ENCODE assay signal across 16 cellular contexts in genomic region chr4:17763931-17764330, GRCh38. TPM values are rescaled to one million over a fixed set of nuclear protein-coding genes. Genes with fewer than 3 reads are reported as not detected.
"Had no signal": no experiment of that assay in that cellular context is flagged by ENCODE, and none has a peak within 500 bp of the region (broad histone marks: within the 10 kb centered on the region; RNA-seq: fewer than 3 reads in every experiment).

No MANE protein-coding gene starts in this region.

- H3K27ac ChIP-seq: esophagus squamous epithelium, left lung, right atrium auricular region, vagina had no signal

- DNase-seq: activated CD4-positive, alpha-beta T cell treated with anti-CD3 and anti-CD28 coated beads for 36 hours; activated CD4-positive, alpha-beta T cell treated with anti-CD3 and anti-CD28 coated beads, Interleukin-2, amount 50 U/mL, for 48 hours; activated gamma-delta T cell; effector CD4-positive, alpha-beta T cell; esophagus squamous epithelium; kidney; left lung; mammary epithelial cell; stimulated activated CD4-positive, alpha-beta T cell treated with anti-CD3 and anti-CD28 coated beads, Interleukin-2, amount 100 ng/mL, for 24 hours; stimulated activated naive CD8-positive, alpha-beta T cell treated with anti-CD3 and anti-CD28 coated beads, Interleukin-15, amount 100 ng/mL, for 72 hours; trophoblast cell had no signal

- H3K36me3 ChIP-seq: esophagus squamous epithelium, left lung, right atrium auricular region, vagina had no signal

- FAIRE-seq: kidney had no signal

- H3K27me3 ChIP-seq: esophagus squamous epithelium, left lung, right atrium auricular region, vagina had no signal

- H3K4me3 ChIP-seq: esophagus squamous epithelium, left lung, right atrium auricular region, vagina had no signal

- ATAC-seq: activated CD4-positive, alpha-beta T cell treated with anti-CD3 and anti-CD28 coated beads for 36 hours; left lung; stimulated activated naive CD8-positive, alpha-beta T cell treated with anti-CD3 and anti-CD28 coated beads, Interleukin-15, amount 100 ng/mL, for 72 hours; WTC11 had no signal

- H3K9me3 ChIP-seq: right atrium auricular region, vagina had no signal

- H3K4me1 ChIP-seq: esophagus squamous epithelium, left lung, right atrium auricular region, vagina had no signal

RNA-seq across cellular contexts. Expression of gene FAM184B, which starts 17.5 kb away (rescaled TPM):
- total RNA-seq: omental fat pad, posterior vena cava, right atrium auricular region, vagina had no signal
